Comparison of ENCODE assay signal across 8 cellular contexts in the genomic region with DNA sequence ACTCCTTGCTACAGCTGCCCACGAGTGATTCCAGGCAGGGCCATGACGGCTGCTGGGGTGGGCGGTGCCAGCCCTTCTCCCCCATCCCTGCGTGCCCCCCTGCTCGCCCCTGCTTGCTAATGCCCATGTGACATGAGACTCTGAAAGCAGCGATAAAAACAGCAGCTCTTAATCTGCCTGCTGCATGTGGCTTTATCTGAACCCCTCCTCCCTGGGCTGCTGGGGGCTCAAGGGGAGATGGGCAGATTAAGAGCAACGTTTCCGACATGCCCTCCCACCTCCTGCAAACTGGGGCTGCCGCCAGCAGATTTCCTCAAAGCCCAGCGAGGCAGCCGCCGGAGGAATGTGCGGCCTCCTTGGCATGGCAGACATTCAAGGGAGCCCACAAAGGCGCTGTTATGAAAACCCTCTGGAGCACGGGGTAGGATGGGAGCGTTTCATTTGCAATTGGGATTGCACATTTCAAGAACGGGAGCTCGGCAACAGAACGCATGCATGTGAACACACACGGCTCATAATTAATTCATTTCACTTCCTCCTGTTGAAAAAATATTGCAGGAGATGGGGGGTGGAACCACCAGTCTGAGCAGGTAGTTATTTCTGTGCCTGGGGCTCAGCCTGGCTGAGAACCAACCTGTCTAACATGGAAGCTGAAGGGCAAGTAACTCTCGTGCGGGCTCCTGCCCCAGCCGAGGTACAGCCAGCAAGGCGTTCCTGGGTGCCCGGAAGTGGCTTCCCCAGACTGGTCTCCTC.
A peak's percentile ranks its signal among the peaks of the same experiment; 100 is the strongest.
DNase-seq lines count a peak whose midpoint lies in the region; FAIRE-seq and TF ChIP-seq lines count a peak whose summit lies in the region.

No MANE protein-coding gene starts in this region.

- in situ Hi-C loops in brain microvascular endothelial cell (cut with HindIII; ENCODE audit: low pct_ligation_motif_present, low sequenced_read_pairs): no loop called here

- intact Hi-C loops in stomach (cut with DNase I; ENCODE audit: low total_unique reads): no loop called here

- no peak for TF ChIP-seq POLR2A in stomach (IDR thresholded peaks at IDR 0.05)

- H3K27ac ChIP-seq in brain microvascular endothelial cell: no peak overlapping the region
- peak overlapping the region; percentile 19 to 69 (median 31) for H3K27ac ChIP-seq in stomach

- H3K4me3 ChIP-seq in brain microvascular endothelial cell (ENCODE audit: low read depth, low read length) (peak overlapping the region; percentile 22), stomach (peak overlapping the region; percentile 23 to 42 (median 28))

- no peak for TF ChIP-seq EP300 in stomach (IDR thresholded peaks at IDR 0.05)

- H3K4me1 ChIP-seq in stomach: peaks cover 6 to 19% (median 12%) of the 10 kb centered on the region in 4 donors

- WGBS in stomach, 5 donors: 12 to 22% (median 17%) methylated on average over 25 of the region's 25 CpGs

- no peak for TF ChIP-seq CTCF in brain microvascular endothelial cell (IDR thresholded peaks at IDR 0.05; ENCODE audit: low read depth, low read length, missing control alignments)
- TF ChIP-seq CTCF in stomach (IDR thresholded peaks at IDR 0.05): no peak

- no peak for FAIRE-seq in RCC 7860 (lab: Jason Lieb, UNC)

- peak; percentile 21 for DNase-seq in stimulated activated CD4-positive, alpha-beta T cell treated with anti-CD3 and anti-CD28 coated beads, Interleukin-4, amount 100 ng/mL, for 1 hour
- no peak for DNase-seq in stimulated activated CD4-positive, alpha-beta T cell treated with anti-CD3 and anti-CD28 coated beads, Interleukin-12 subunit alpha, Interleukin-12 subunit beta, amount 100 ng/mL, for 4 hours
- DNase-seq in NCI-H2227 treated with DMSO at 0.1 percent for 48 hours (lab: John Stamatoyannopoulos, UW): peak; percentile 54
- DNase-seq in brain microvascular endothelial cell: peak; percentile 17
- peak; percentile 27 for DNase-seq in kidney glomerular epithelial cell (lab: John Stamatoyannopoulos, UW)
- DNase-seq in stomach: peak; percentile 52
- no peak for DNase-seq in RCC 7860 (ENCODE audit: low spot score)
- no peak for DNase-seq in DMS53 (lab: John Stamatoyannopoulos, UW)

- no peaks in the 10 kb centered on the region for H3K9me3 ChIP-seq in stomach

- H3K36me3 ChIP-seq in brain microvascular endothelial cell (replicated peaks) (no peaks in the 10 kb centered on the region), stomach (no peaks in the 10 kb centered on the region)

- H3K27me3 ChIP-seq in brain microvascular endothelial cell (replicated peaks): peaks cover 30% of the 10 kb centered on the region
- H3K27me3 ChIP-seq in stomach: no peaks in the 10 kb centered on the region

Comparison
In these comparisons a context has a peak if more than half of its experiments do, and no peak if none do; other contexts are left out.
1. DNase-seq: peak in stimulated activated CD4-positive, alpha-beta T cell treated with anti-CD3 and anti-CD28 coated beads, Interleukin-4, amount 100 ng/mL, for 1 hour (single experiment), NCI-H2227 treated with DMSO at 0.1 percent for 48 hours (single experiment), brain microvascular endothelial cell (single experiment), kidney glomerular epithelial cell (single experiment) and stomach (single experiment); none in stimulated activated CD4-positive, alpha-beta T cell treated with anti-CD3 and anti-CD28 coated beads, Interleukin-12 subunit alpha, Interleukin-12 subunit beta, amount 100 ng/mL, for 4 hours (single experiment), RCC 7860 (single experiment) and DMS53 (single experiment).